In the genomic region with DNA sequence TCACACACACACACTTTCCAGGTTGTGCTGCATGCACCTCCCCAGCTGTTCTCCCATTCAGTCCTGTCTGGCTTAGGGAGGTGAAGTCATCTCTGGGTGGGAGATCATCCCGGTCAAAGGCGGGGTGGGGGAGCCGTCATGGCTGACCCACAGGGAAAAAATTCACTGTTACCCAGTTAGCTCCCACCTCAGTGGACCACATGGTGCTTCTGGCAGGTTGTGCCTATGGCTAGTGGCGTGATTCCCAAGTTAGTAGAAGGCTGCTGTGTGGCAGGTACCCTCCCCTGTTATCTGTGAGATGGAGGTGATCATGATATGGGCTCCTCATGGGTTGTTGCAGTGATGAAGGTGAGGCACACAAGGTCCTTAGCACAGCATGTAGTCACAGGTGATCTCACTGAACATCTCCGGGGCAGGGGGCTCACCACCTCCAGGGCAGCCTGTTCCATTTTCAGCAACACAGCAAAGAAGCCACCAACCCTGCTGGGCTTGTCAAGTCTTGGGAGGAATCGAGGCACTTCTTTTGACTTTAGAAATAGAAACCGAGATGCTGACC, we compare ENCODE assay signal across 10 cellular contexts.
DNase-seq lines count a peak whose midpoint lies in the region; ATAC-seq, FAIRE-seq and TF ChIP-seq lines count a peak whose summit lies in the region.
"Had no signal": no experiment of that assay in that cellular context is flagged by ENCODE, and none has a peak within 500 bp of the region (broad histone marks: within the 10 kb centered on the region; RNA-seq: fewer than 3 reads in every experiment).

No MANE protein-coding gene starts in this region.

- H4K20me1 ChIP-seq in KMS-11 (ENCODE audit: insufficient read depth) (no peaks in the 10 kb centered on the region), keratinocyte (ENCODE audit: control insufficient read depth, extremely low read depth, insufficient read depth, low read length) (no peaks in the 10 kb centered on the region), osteoblast (ENCODE audit: insufficient read depth, low read length) (no peaks in the 10 kb centered on the region)

- no peak overlapping the region for H3K4me3 ChIP-seq in CD8-positive, alpha-beta T cell (ENCODE audit: low read depth, low read length)
- H3K4me3 ChIP-seq in KMS-11 (IDR thresholded peaks at IDR 0.05; ENCODE audit: insufficient read depth, low read depth, low read length) (no peak overlapping the region), keratinocyte (ENCODE audit: control insufficient read depth in 2 of 3, extremely low read depth in 1 of 3, insufficient read depth in 2 of 3, low read depth in 1 of 3, low read length in 3 of 3) (no peak overlapping the region), osteoblast (ENCODE audit: insufficient read depth, low read length) (no peak overlapping the region), Peyer's patch (no peak overlapping the region)

- H3K4me2 ChIP-seq in KMS-11 (peak overlapping the region; percentile 93), keratinocyte (ENCODE audit: control insufficient read depth, extremely low read depth, insufficient read depth, low read depth, low read length) (no peak overlapping the region), osteoblast (ENCODE audit: insufficient read depth, low read length) (no peak overlapping the region)

- CTCF ChIA-PET in CD8-positive, alpha-beta T cell (lab: Charles Lee), result interaction anchor here (1.0 to 4.9 kb wide), 4 partner anchors 11 to 159 kb away, joined by 3 to 36 read pairs (median 20); no protein-coding TSS in a partner anchor

- DNase-seq in CD8-positive, alpha-beta T cell, result no peak
- DNase-seq in keratinocyte (ENCODE audit: low read depth, low spot score), result no peak
- no peak for DNase-seq in osteoblast (ENCODE audit: insufficient read length, low spot score, missing footprints)
- no peak for DNase-seq in Peyer's patch
- no peak for DNase-seq in NCI-H1417 treated with DMSO at 0.1 percent for 48 hours (lab: John Stamatoyannopoulos, UW)
- DNase-seq: NCI-H69 had no signal

- H2AFZ ChIP-seq in KMS-11 (ENCODE audit: low read depth) (no peak overlapping the region), keratinocyte (ENCODE audit: control insufficient read depth, low read length) (no peak overlapping the region), osteoblast (ENCODE audit: low read length) (no peak overlapping the region)

- POLR2A ChIA-PET in CD8-positive, alpha-beta T cell (lab: Charles Lee), result interaction anchor here (1.6 to 1.9 kb wide), 2 partner anchors 25 to 158 kb away, joined by 4 to 7 read pairs; no protein-coding TSS in a partner anchor

- H3K27ac Mint-ChIP-seq in CD8-positive, alpha-beta T cell, result peak overlapping the region; percentile 66

- FAIRE-seq in keratinocyte (lab: Jason Lieb, UNC), result peak; percentile 39

- intact Hi-C loops in CD8-positive, alpha-beta T cell (cut with DNase I, micrococcal nuclease), result no loop called here

- peaks cover 36% of the 10 kb centered on the region for H3K4me1 Mint-ChIP-seq in CD8-positive, alpha-beta T cell (ENCODE audit: low read depth)

- H3K9me3 Mint-ChIP-seq in CD8-positive, alpha-beta T cell, result no peaks in the 10 kb centered on the region

- ATAC-seq in CD8-positive, alpha-beta T cell, result no peak
- ATAC-seq in GM21360 (IDR thresholded peaks at IDR 0.05; ENCODE audit: unreplicated experiment) (peak; percentile 8), GM19351 (IDR thresholded peaks at IDR 0.05; ENCODE audit: unreplicated experiment) (no peak)

- H3K36me3 ChIP-seq in CD8-positive, alpha-beta T cell (ENCODE audit: insufficient read depth, low read length), result no peaks in the 10 kb centered on the region
- no peaks in the 10 kb centered on the region for H3K36me3 ChIP-seq in KMS-11 (ENCODE audit: insufficient read depth)
- no peaks in the 10 kb centered on the region for H3K36me3 ChIP-seq in keratinocyte (ENCODE audit: control insufficient read depth in 2 of 2, extremely low read depth in 1 of 2, insufficient read depth in 2 of 2, low read length in 2 of 2)
- no peaks in the 10 kb centered on the region for H3K36me3 ChIP-seq in osteoblast (ENCODE audit: insufficient read depth, low read length)
- H3K36me3 ChIP-seq in Peyer's patch, result no peaks in the 10 kb centered on the region
- H3K36me3 ChIP-seq: neutrophil had no signal

- TF ChIP-seq CTCF in CD8-positive, alpha-beta T cell (IDR thresholded peaks at IDR 0.05), result no peak
- TF ChIP-seq CTCF in KMS-11 (conservative IDR thresholded peaks at IDR 0.05; ENCODE audit: low read depth, low read length), result no peak
- TF ChIP-seq CTCF in keratinocyte (optimal IDR thresholded peaks at IDR 0.05 in 1 of 3, IDR thresholded peaks at IDR 0.05 in 1 of 3, conservative IDR thresholded peaks at IDR 0.05 in 1 of 3; ENCODE audit: extremely low read depth in 1 of 3, insufficient read depth in 2 of 3, low read length in 3 of 3), result no peak
- no peak for TF ChIP-seq CTCF in osteoblast (IDR thresholded peaks at IDR 0.05; ENCODE audit: extremely low read depth, low read depth, low read length)
- no peak for TF ChIP-seq CTCF in Peyer's patch (IDR thresholded peaks at IDR 0.05)

- peak overlapping the region; percentile 76 for H3K4me3 Mint-ChIP-seq in CD8-positive, alpha-beta T cell

- H3K9me1 ChIP-seq in keratinocyte (ENCODE audit: control insufficient read depth, extremely low read depth, insufficient read depth, low read length), result no peaks in the 10 kb centered on the region

- no peaks in the 10 kb centered on the region for H3K27me3 ChIP-seq in CD8-positive, alpha-beta T cell (ENCODE audit: insufficient read depth, low read length)
- H3K27me3 ChIP-seq in KMS-11 (ENCODE audit: insufficient read depth, low read depth) (no peaks in the 10 kb centered on the region), keratinocyte (ENCODE audit: control insufficient read depth, extremely low read depth, insufficient read depth, low read length) (no peaks in the 10 kb centered on the region), osteoblast (ENCODE audit: insufficient read depth, low read length) (peaks cover 3% of the 10 kb centered on the region), Peyer's patch (no peaks in the 10 kb centered on the region)

- no peak for TF ChIP-seq POLR2A in Peyer's patch (IDR thresholded peaks at IDR 0.05)

- H3K79me2 ChIP-seq in KMS-11 (ENCODE audit: insufficient read depth, low read depth) (0 out of 2 replicates have a peak, but pooled peaks cover 7% of the 10 kb centered on the region), keratinocyte (ENCODE audit: control insufficient read depth, insufficient read depth, low read length) (no peaks in the 10 kb centered on the region), osteoblast (ENCODE audit: insufficient read depth, low read length) (no peaks in the 10 kb centered on the region)

- no peaks in the 10 kb centered on the region for H3K9me3 ChIP-seq in CD8-positive, alpha-beta T cell (ENCODE audit: low read length)
- no peaks in the 10 kb centered on the region for H3K9me3 ChIP-seq in keratinocyte (ENCODE audit: control insufficient read depth, low read depth, low read length)
- H3K9me3 ChIP-seq in osteoblast (ENCODE audit: low read depth, low read length), result no peaks in the 10 kb centered on the region
- H3K9me3 ChIP-seq in Peyer's patch, result no peaks in the 10 kb centered on the region
- H3K9me3 ChIP-seq: neutrophil had no signal

- H3K27me3 Mint-ChIP-seq in CD8-positive, alpha-beta T cell (ENCODE audit: low read depth), result no peaks in the 10 kb centered on the region

- no peaks in the 10 kb centered on the region for H3K36me3 Mint-ChIP-seq in CD8-positive, alpha-beta T cell

- no peak overlapping the region for H3K27ac ChIP-seq in CD8-positive, alpha-beta T cell (ENCODE audit: low read depth, low read length)
- H3K27ac ChIP-seq in KMS-11, result peak overlapping the region; percentile 98
- H3K27ac ChIP-seq in keratinocyte (ENCODE audit: control insufficient read depth, insufficient read depth, low read length), result no peak overlapping the region
- H3K27ac ChIP-seq in osteoblast (ENCODE audit: low read depth, low read length), result no peak overlapping the region
- H3K27ac ChIP-seq in Peyer's patch, result peak overlapping the region in 2 of 4 donors; percentile 1 to 44

- H3K9ac ChIP-seq in KMS-11, result peak overlapping the region; percentile 89
- H3K9ac ChIP-seq in keratinocyte (ENCODE audit: control insufficient read depth, extremely low read depth, insufficient read depth, low read length), result no peak overlapping the region

- peaks cover 27% of the 10 kb centered on the region for H3K4me1 ChIP-seq in CD8-positive, alpha-beta T cell (ENCODE audit: insufficient read depth, low read length)
- H3K4me1 ChIP-seq in KMS-11 (ENCODE audit: low read depth, poor library complexity, severe bottlenecking) (peaks cover 80% of the 10 kb centered on the region), keratinocyte (ENCODE audit: control insufficient read depth, extremely low read depth, insufficient read depth, low read length) (peaks cover 34% of the 10 kb centered on the region), osteoblast (ENCODE audit: insufficient read depth, low read length) (peaks cover 12% of the 10 kb centered on the region), Peyer's patch (peaks cover 0 to 35% (median 20%) of the 10 kb centered on the region in 4 donors)

- dilution Hi-C loops in keratinocyte (cut with MboI; ENCODE audit: extremely low pct_ligation_motif_present, low sequenced_read_pairs), result no loop called here
